In the genomic region with DNA sequence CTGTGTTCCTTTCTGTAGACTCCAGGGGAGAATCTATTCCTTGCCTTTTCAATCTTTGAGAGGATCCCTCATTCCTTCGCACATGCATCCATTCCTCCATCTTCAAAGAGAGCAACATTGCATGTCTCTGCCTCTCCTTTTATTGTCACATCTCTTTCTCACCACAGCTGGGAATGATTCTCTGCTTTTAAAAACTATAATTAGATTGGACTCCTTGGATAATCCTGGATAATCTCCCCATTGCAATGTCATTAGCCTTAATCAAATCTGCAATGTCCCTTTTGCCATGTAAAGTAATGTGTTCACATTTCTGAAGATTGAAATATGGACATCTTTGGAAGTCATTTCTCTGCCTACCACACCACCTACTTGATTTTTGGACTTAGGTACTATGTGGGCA, we compare ENCODE assay signal across 19 cellular contexts.
A peak's percentile ranks its signal among the peaks of the same experiment; 100 is the strongest.
DNase-seq lines count a peak whose midpoint lies in the region; ATAC-seq, FAIRE-seq and TF ChIP-seq lines count a peak whose summit lies in the region.
"Had no signal": no experiment of that assay in that cellular context is flagged by ENCODE, and none has a peak within 500 bp of the region (broad histone marks: within the 10 kb centered on the region; RNA-seq: fewer than 3 reads in every experiment).

No MANE protein-coding gene starts in this region.

- ATAC-seq in GM21526 (IDR thresholded peaks at IDR 0.05; ENCODE audit: low FRiP score, unreplicated experiment): no peak
- ATAC-seq: CD8-positive, alpha-beta T cell had no signal

- no peak overlapping the region for H3K4me3 ChIP-seq in endothelial cell of umbilical vein (replicated peaks in 1 of 3; ENCODE audit: insufficient read depth in 1 of 3, low read depth in 1 of 3, low read length in 3 of 3)
- H3K4me3 ChIP-seq: BLaER1 had no signal

- no peaks in the 10 kb centered on the region for H3K27me3 ChIP-seq in endothelial cell of umbilical vein (ENCODE audit: control insufficient read depth in 2 of 2, insufficient read depth in 2 of 2, low read length in 2 of 2)
- H3K27me3 ChIP-seq: BLaER1 had no signal

- H3K36me3 ChIP-seq in endothelial cell of umbilical vein (ENCODE audit: control insufficient read depth in 2 of 2, extremely low read depth in 1 of 2, insufficient read depth in 2 of 2, low read length in 2 of 2): no peaks in the 10 kb centered on the region
- H3K36me3 ChIP-seq: BLaER1 had no signal

- H3K27ac ChIP-seq in endothelial cell of umbilical vein (ENCODE audit: insufficient read depth, low read depth, low read length): no peak overlapping the region
- H3K27ac ChIP-seq: BLaER1, C4-2B had no signal

- no TSS peak for BruUV-seq in endothelial cell of umbilical vein (replicated peaks; lab: Mats Ljungman, UMichigan)

- peak; percentile 81 for FAIRE-seq in D721Med (lab: Jason Lieb, UNC)
- FAIRE-seq in endothelial cell of umbilical vein (lab: Jason Lieb, UNC): peak; percentile 28
- FAIRE-seq: GM12891, GM18507, H54 had no signal

- dilution Hi-C loops in endothelial cell of umbilical vein (cut with MboI; ENCODE audit: extremely low pct_ligation_motif_present, low sequenced_read_pairs): no loop called here

- H3K4me2 ChIP-seq in endothelial cell of umbilical vein (ENCODE audit: insufficient read depth, low read length): no peak overlapping the region
- H3K4me2 ChIP-seq: BLaER1 had no signal

- TF ChIP-seq CTCF in D721Med (IDR thresholded peaks at IDR 0.05; ENCODE audit: insufficient read depth, missing control alignments) (no peak), endothelial cell of umbilical vein (IDR thresholded peaks at IDR 0.05; ENCODE audit: extremely low read depth in 1 of 2, insufficient read depth in 1 of 2, low read depth in 1 of 2, low read length in 2 of 2) (no peak)

- H3K9ac ChIP-seq in endothelial cell of umbilical vein (replicated peaks; ENCODE audit: extremely low read depth, insufficient read depth, low read length): no peak overlapping the region
- H3K9ac ChIP-seq: BLaER1 had no signal

- DNase-seq in D721Med (ENCODE audit: insufficient read length, low spot score) (no peak), NCI-H82 (lab: John Stamatoyannopoulos, UW) (peak; percentile 84), endothelial cell of umbilical vein (ENCODE audit: low read depth, low spot score) (no peak), cerebellar nuclear complex (lab: John Stamatoyannopoulos, UW) (no peak)
- DNase-seq in stimulated activated CD4-positive, alpha-beta T cell treated with anti-CD3 and anti-CD28 coated beads, Interleukin-15, amount 100 ng/mL, for 24 hours: no peak
- DNase-seq: Caco-2; CD4-positive, CD25-positive, alpha-beta regulatory T cell; CD8-positive, alpha-beta T cell; DMS53; DMS79 treated with DMSO at 0.1 percent for 48 hours; GF-D8; GOT3; HCEC 1CT had no signal

- no peak for TF ChIP-seq POLR2A in endothelial cell of umbilical vein (IDR thresholded peaks at IDR 0.05; ENCODE audit: low read depth, low read length)

- POLR2A ChIA-PET in endothelial cell of umbilical vein (lab: Charles Lee): no interaction called here

- CTCF ChIA-PET in endothelial cell of umbilical vein (lab: Charles Lee): no interaction called here

- no peaks in the 10 kb centered on the region for H3K4me1 ChIP-seq in endothelial cell of umbilical vein (ENCODE audit: control insufficient read depth, extremely low read depth, insufficient read depth, low read length)
- H3K4me1 ChIP-seq: BLaER1 had no signal

- intact Hi-C loops in endothelial cell of umbilical vein (cut with micrococcal nuclease): no loop called here

- H3K79me2 ChIP-seq in endothelial cell of umbilical vein (ENCODE audit: control insufficient read depth, insufficient read depth, low read length): no peaks in the 10 kb centered on the region

- H4K20me1 ChIP-seq in endothelial cell of umbilical vein (replicated peaks; ENCODE audit: control insufficient read depth, extremely low read depth, insufficient read depth, low read length): no peaks in the 10 kb centered on the region
- H4K20me1 ChIP-seq: BLaER1 had no signal

- no peaks in the 10 kb centered on the region for H3K9me1 ChIP-seq in endothelial cell of umbilical vein (replicated peaks; ENCODE audit: control insufficient read depth, extremely low read depth, insufficient read depth, low read length)

- H3K9me3 ChIP-seq in endothelial cell of umbilical vein (replicated peaks; ENCODE audit: control insufficient read depth, insufficient read depth, low read length): no peaks in the 10 kb centered on the region
- H3K9me3 ChIP-seq: BLaER1, Caco-2 had no signal

- H2AFZ ChIP-seq in endothelial cell of umbilical vein (ENCODE audit: low read depth, low read length): no peak overlapping the region

TF ChIP-seq in endothelial cell of umbilical vein, 7 proteins besides CTCF, POLR2A, EP300 and RAD21:
- TF ChIP-seq EZH2 (IDR thresholded peaks at IDR 0.05; ENCODE audit: borderline replicate concordance, low read depth, low read length, severe bottlenecking) (no peak), JUN (IDR thresholded peaks at IDR 0.05; ENCODE audit: borderline replicate concordance, insufficient read depth, insufficient read length, low read depth) (no peak), GATA2 (IDR thresholded peaks at IDR 0.05; ENCODE audit: insufficient read depth, insufficient read length, low read depth, low read length) (no peak), FOS (IDR thresholded peaks at IDR 0.05; ENCODE audit: borderline replicate concordance, insufficient read depth, low read length) (no peak), MYC (IDR thresholded peaks at IDR 0.05; ENCODE audit: low read depth, low read length) (no peak), POLR2AphosphoS5 (IDR thresholded peaks at IDR 0.05; ENCODE audit: insufficient read depth, low read depth, low read length) (no peak)
- TF ChIP-seq, protein P1, sequence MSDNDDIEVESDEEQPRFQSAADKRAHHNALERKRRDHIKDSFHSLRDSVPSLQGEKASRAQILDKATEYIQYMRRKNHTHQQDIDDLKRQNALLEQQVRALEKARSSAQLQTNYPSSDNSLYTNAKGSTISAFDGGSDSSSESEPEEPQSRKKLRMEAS (IDR thresholded peaks at IDR 0.05; ENCODE audit: insufficient read depth, insufficient read length): no peak
